In genomic region chr5:176648467-176649194, GRCh38 we compare ENCODE assay signal across 9 cellular contexts.
DNase-seq lines count a peak whose midpoint lies in the region; ATAC-seq and TF ChIP-seq lines count a peak whose summit lies in the region.
"Had no signal": no experiment of that assay in that cellular context is flagged by ENCODE, and none has a peak within 500 bp of the region (broad histone marks: within the 10 kb centered on the region; RNA-seq: fewer than 3 reads in every experiment).

No MANE protein-coding gene starts in this region.

- H3K27ac Mint-ChIP-seq in activated naive CD4-positive, alpha-beta T cell treated with anti-CD3 and anti-CD28 coated beads, Interleukin-2, amount 10 ng/mL, durations not matched to agents 7 days and 5 days = peak overlapping the region; percentile 90

- no peaks in the 10 kb centered on the region for H3K9me2 ChIP-seq in Loucy (replicated peaks; ENCODE audit: low read depth, low read length)

- H3K4me1 ChIP-seq in Loucy (ENCODE audit: insufficient read depth, low read length, poor library complexity, severe bottlenecking) = peaks cover 12% of the 10 kb centered on the region
- H3K4me1 ChIP-seq in iPS-18a (ENCODE audit: control insufficient read depth, low read depth, low read length) = peaks cover 18% of the 10 kb centered on the region
- peaks cover 19% of the 10 kb centered on the region for H3K4me1 ChIP-seq in stomach smooth muscle (ENCODE audit: control insufficient read depth, insufficient read depth, low read length)

- H3F3A ChIP-seq in Loucy (ENCODE audit: low read depth) = no peaks in the 10 kb centered on the region

- H4K20me1 ChIP-seq in Loucy (ENCODE audit: insufficient read depth, low read length, poor library complexity, severe bottlenecking) = no peaks in the 10 kb centered on the region

- no peaks in the 10 kb centered on the region for H3K9me3 Mint-ChIP-seq in activated naive CD4-positive, alpha-beta T cell treated with anti-CD3 and anti-CD28 coated beads, Interleukin-2, amount 10 ng/mL, durations not matched to agents 7 days and 5 days

- H2AFZ ChIP-seq in Loucy (ENCODE audit: low read length) = no peak overlapping the region

- H3K4me3 ChIP-seq in Loucy (ENCODE audit: low read length, poor library complexity, severe bottlenecking) (peak overlapping the region; percentile 86), iPS-18a (ENCODE audit: low read length) (peak overlapping the region; percentile 76), stomach smooth muscle (ENCODE audit: low read length in 2 of 2) (peak overlapping the region; percentile 87 to 90)

- CTCF ChIA-PET in activated naive CD4-positive, alpha-beta T cell treated with anti-CD3 and anti-CD28 coated beads, Interleukin-2, amount 10 ng/mL, durations not matched to agents 7 days and 5 days (lab: Charles Lee) = interaction anchor here (3.1 to 3.5 kb wide), 2 partner anchors 9 to 12 kb away, joined by 20 to 22 read pairs; no protein-coding TSS in a partner anchor

- peaks cover 7% of the 10 kb centered on the region; the same call in 1 of the 2 replicates for H3K79me2 ChIP-seq in Loucy (ENCODE audit: insufficient read depth, low read length)

- peak overlapping the region; percentile 88 for H3K4me3 Mint-ChIP-seq in activated naive CD4-positive, alpha-beta T cell treated with anti-CD3 and anti-CD28 coated beads, Interleukin-2, amount 10 ng/mL, durations not matched to agents 7 days and 5 days

- H3K9ac ChIP-seq in Loucy (ENCODE audit: low read depth, low read length, poor library complexity, severe bottlenecking) = peak overlapping the region; percentile 80
- H3K9ac ChIP-seq in iPS-18a (ENCODE audit: low read length) = no peak overlapping the region
- H3K9ac ChIP-seq in stomach smooth muscle (ENCODE audit: low read length in 2 of 2) = peak overlapping the region; percentile 88 to 94

- TF ChIP-seq CTCF in Loucy (conservative IDR thresholded peaks at IDR 0.05; ENCODE audit: low read length) (no peak), GM20000 (IDR thresholded peaks at IDR 0.05; ENCODE audit: extremely low read depth, missing control alignments) (no peak)

- H3K27ac ChIP-seq in iPS-18a (ENCODE audit: low read length) (no peak overlapping the region), stomach smooth muscle (ENCODE audit: low read length) (no peak overlapping the region)

- H3K27me3 ChIP-seq in Loucy (ENCODE audit: insufficient read depth, low read length, poor library complexity, severe bottlenecking) = no peaks in the 10 kb centered on the region
- H3K27me3 ChIP-seq in iPS-18a (ENCODE audit: control insufficient read depth, insufficient read depth, low read length) = no peaks in the 10 kb centered on the region
- no peaks in the 10 kb centered on the region for H3K27me3 ChIP-seq in stomach smooth muscle (ENCODE audit: control insufficient read depth in 1 of 2, insufficient read depth in 2 of 2, low read length in 2 of 2)

- H3K4me1 Mint-ChIP-seq in activated naive CD4-positive, alpha-beta T cell treated with anti-CD3 and anti-CD28 coated beads, Interleukin-2, amount 10 ng/mL, durations not matched to agents 7 days and 5 days = peaks cover 60% of the 10 kb centered on the region

- H3K36me3 ChIP-seq in Loucy (ENCODE audit: insufficient read depth, low read length) (no peaks in the 10 kb centered on the region), iPS-18a (ENCODE audit: control insufficient read depth, low read depth, low read length) (peaks cover 6% of the 10 kb centered on the region), stomach smooth muscle (ENCODE audit: control insufficient read depth in 2 of 2, insufficient read depth in 2 of 2, low read length in 2 of 2) (peaks cover 6 to 10% of the 10 kb centered on the region in 2 donors)

- H3K36me3 Mint-ChIP-seq in activated naive CD4-positive, alpha-beta T cell treated with anti-CD3 and anti-CD28 coated beads, Interleukin-2, amount 10 ng/mL, durations not matched to agents 7 days and 5 days = peaks cover 20% of the 10 kb centered on the region

- no peak for ATAC-seq in GM21723 (IDR thresholded peaks at IDR 0.05; ENCODE audit: unreplicated experiment)

- peak overlapping the region; percentile 79 for H3K4me2 ChIP-seq in Loucy (ENCODE audit: low read depth, low read length, poor library complexity, severe bottlenecking)

- peaks cover 4% of the 10 kb centered on the region for H3K27me3 Mint-ChIP-seq in activated naive CD4-positive, alpha-beta T cell treated with anti-CD3 and anti-CD28 coated beads, Interleukin-2, amount 10 ng/mL, durations not matched to agents 7 days and 5 days

- H3K9me3 ChIP-seq in Loucy (ENCODE audit: insufficient read depth, low read depth, low read length) (no peaks in the 10 kb centered on the region), iPS-18a (ENCODE audit: control insufficient read depth, low read depth, low read length) (no peaks in the 10 kb centered on the region), stomach smooth muscle (ENCODE audit: control insufficient read depth in 2 of 2, low read length in 2 of 2) (no peaks in the 10 kb centered on the region)

- peak; percentile 46 for DNase-seq in activated naive CD4-positive, alpha-beta T cell treated with anti-CD3 and anti-CD28 coated beads, Interleukin-2, amount 10 ng/mL, durations not matched to agents 7 days and 5 days
- DNase-seq in DMS79 (lab: John Stamatoyannopoulos, UW) = no peak
- DNase-seq in cerebellar nuclear complex (lab: John Stamatoyannopoulos, UW) = no peak
- DNase-seq in GM20000 (ENCODE audit: low spot score) = no peak
- DNase-seq: occipital lobe had no signal
